ENCODE assay signal across 28 cellular contexts in the genomic region with DNA sequence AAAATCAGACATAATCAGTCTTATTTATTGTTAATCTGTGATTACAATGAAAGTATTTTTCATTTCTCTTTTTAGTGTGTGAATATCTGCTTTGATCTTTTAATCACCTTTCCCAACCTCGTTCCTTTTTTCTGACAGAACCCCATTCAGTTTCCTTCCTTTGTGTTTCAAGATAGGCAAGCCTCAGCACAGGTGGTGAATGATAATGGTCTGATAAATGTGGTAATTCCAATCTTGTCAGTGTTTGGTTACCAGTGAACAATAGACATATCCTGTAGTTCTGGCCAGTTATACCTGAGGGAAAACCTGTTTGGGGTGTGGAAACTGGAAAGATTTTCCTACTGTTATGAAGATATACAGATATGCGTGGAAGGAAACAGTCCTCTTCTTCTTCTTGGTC.
"Had no signal": no experiment of that assay in that cellular context is flagged by ENCODE, and none has a peak within 500 bp of the region (broad histone marks: within the 10 kb centered on the region; RNA-seq: fewer than 3 reads in every experiment).

No MANE protein-coding gene starts in this region.

- DNase-seq: activated CD4-positive, alpha-beta T cell treated with anti-CD3 and anti-CD28 coated beads for 1 hour; activated CD8-positive, alpha-beta memory T cell treated with anti-CD3 and anti-CD28 coated beads for 24 hours; activated CD8-positive, alpha-beta memory T cell treated with anti-CD3 and anti-CD28 coated beads, Interleukin-2, amount 50 U/mL, for 48 hours; activated gamma-delta T cell; activated naive CD8-positive, alpha-beta T cell treated with anti-CD3 and anti-CD28 coated beads, Interleukin-2, amount 10 ng/mL, durations not matched to agents 7 days and 5 days; amygdala; body of pancreas; dorsolateral prefrontal cortex; erythroblast; foreskin melanocyte; glutamatergic neuron; hippocampal formation; islet precursor cell; left colon; midbrain; right lobe of liver; small intestine; stimulated activated CD4-positive, alpha-beta T cell treated with anti-CD3 and anti-CD28 coated beads, Interleukin-15, amount 100 ng/mL, for 24 hours; stimulated activated CD4-positive, alpha-beta T cell treated with anti-CD3 and anti-CD28 coated beads, Interleukin-2, amount 100 ng/mL, for 48 hours; T1000; transverse colon had no signal

- H3K9me3 ChIP-seq: body of pancreas, right lobe of liver, suprapubic skin, vagina had no signal

- H3K27ac ChIP-seq: body of pancreas, dorsolateral prefrontal cortex, parathyroid adenoma, right lobe of liver, suprapubic skin, transverse colon, vagina, VCaP had no signal

- H3K27ac Mint-ChIP-seq: activated naive CD8-positive, alpha-beta T cell treated with anti-CD3 and anti-CD28 coated beads, Interleukin-2, amount 10 ng/mL, durations not matched to agents 7 days and 5 days; nephron; stimulated activated naive CD8-positive, alpha-beta T cell treated with anti-CD3 and anti-CD28 coated beads, Interleukin-15, Interleukin-2, amounts not matched to agents 100 ng/mL and 50 ng/mL, for 24 hours had no signal

- H3K27me3 Mint-ChIP-seq: activated naive CD8-positive, alpha-beta T cell treated with anti-CD3 and anti-CD28 coated beads, Interleukin-2, amount 10 ng/mL, durations not matched to agents 7 days and 5 days; stimulated activated naive CD8-positive, alpha-beta T cell treated with anti-CD3 and anti-CD28 coated beads, Interleukin-15, Interleukin-2, amounts not matched to agents 100 ng/mL and 50 ng/mL, for 24 hours had no signal

- H3K4me1 ChIP-seq: body of pancreas, parathyroid adenoma, right lobe of liver, transverse colon, vagina had no signal

- ATAC-seq: body of pancreas, left colon, right lobe of liver had no signal

- H3K4me3 ChIP-seq: body of pancreas, dorsolateral prefrontal cortex, lung, right lobe of liver, suprapubic skin, transverse colon, vagina had no signal

- H3K4me1 Mint-ChIP-seq: nephron had no signal

- H3K4me3 Mint-ChIP-seq: activated naive CD8-positive, alpha-beta T cell treated with anti-CD3 and anti-CD28 coated beads, Interleukin-2, amount 10 ng/mL, durations not matched to agents 7 days and 5 days; nephron; stimulated activated naive CD8-positive, alpha-beta T cell treated with anti-CD3 and anti-CD28 coated beads, Interleukin-15, Interleukin-2, amounts not matched to agents 100 ng/mL and 50 ng/mL, for 24 hours had no signal
